ENCODE assay signal across 8 cellular contexts in genomic region chr16:75012380-75013081, GRCh38. TPM values are rescaled to one million over a fixed set of nuclear protein-coding genes. Genes with fewer than 3 reads are reported as not detected.
DNase-seq lines count a peak whose midpoint lies in the region; ATAC-seq and TF ChIP-seq lines count a peak whose summit lies in the region.

No MANE protein-coding gene starts in this region.

- POLR2A ChIA-PET in MCF 10A (lab: Yijun Ruan, JAX): interaction anchor here (0.6 to 4.4 kb wide), 12 partner anchors 9 to 636 kb away, joined by 3 to 65 read pairs (median 4); partner anchors contain the start of genes MLKL, WDR59 and ZNRF1

- TF ChIP-seq POLR2A in prostate gland (IDR thresholded peaks at IDR 0.05): no peak

- H3K27ac ChIP-seq in prostate gland: peak overlapping the region; percentile 47 to 60

- H3K4me3 ChIP-seq in prostate gland: no peak overlapping the region

- no peaks in the 10 kb centered on the region for H3K36me3 ChIP-seq in prostate gland

- BruUV-seq in MCF 10A (replicated peaks; lab: Mats Ljungman, UMichigan): no TSS peak

- H3K9me3 ChIP-seq in prostate gland: no peaks in the 10 kb centered on the region

- ATAC-seq in GM19351 (IDR thresholded peaks at IDR 0.05; ENCODE audit: unreplicated experiment) (peak; percentile 28), HG03175 (IDR thresholded peaks at IDR 0.05; ENCODE audit: unreplicated experiment) (peak; percentile 35)

- CTCF ChIA-PET in MCF 10A (lab: Yijun Ruan, JAX): interaction anchor here (0.7 to 4.9 kb wide), 5 partner anchors 14 to 1290 kb away, joined by 3 to 50 read pairs (median 5); partner anchors contain the start of genes WDR59 and ZNRF1

- H3K9me3 Mint-ChIP-seq in MCF 10A (ENCODE audit: unreplicated experiment): no peaks in the 10 kb centered on the region

- H3K27me3 Mint-ChIP-seq in MCF 10A (ENCODE audit: insufficient read depth, unreplicated experiment): no peaks in the 10 kb centered on the region

- peaks cover 17% of the 10 kb centered on the region for H3K4me1 Mint-ChIP-seq in MCF 10A (ENCODE audit: insufficient read depth, unreplicated experiment)

- peak overlapping the region; percentile 37 for H3K4me3 Mint-ChIP-seq in MCF 10A (ENCODE audit: unreplicated experiment)

- peaks cover 12% of the 10 kb centered on the region for H3K36me3 Mint-ChIP-seq in MCF 10A (ENCODE audit: insufficient read depth, unreplicated experiment)

- intact Hi-C loops in MCF 10A (cut with micrococcal nuclease): no loop called here
- intact Hi-C loops in prostate gland (cut with DNase I): no loop called here

- H3K4me1 ChIP-seq in prostate gland (replicated peaks): no peaks in the 10 kb centered on the region

- WGBS in prostate gland: 41% methylated on average over 8 of the region's 8 CpGs

- H3K27me3 ChIP-seq in prostate gland (replicated peaks; ENCODE audit: insufficient read depth): no peaks in the 10 kb centered on the region

- TF ChIP-seq CTCF in MCF 10A (IDR thresholded peaks at IDR 0.05; ENCODE audit: unreplicated experiment) (no peak), prostate gland (IDR thresholded peaks at IDR 0.05) (no peak)

- H3K27ac Mint-ChIP-seq in MCF 10A (ENCODE audit: low read depth, unreplicated experiment): peak overlapping the region; percentile 81

- DNase-seq in MCF 10A (ENCODE audit: unreplicated experiment) (no peak), prostate gland (ENCODE audit: low spot score) (no peak), ecto neural progenitor cell (ENCODE audit: low spot score) (no peak), NCI-H2196 (lab: John Stamatoyannopoulos, UW; ENCODE audit: unreplicated experiment) (no peak), DMS79 (lab: John Stamatoyannopoulos, UW) (no peak), SKM-1 (lab: John Stamatoyannopoulos, UW; ENCODE audit: unreplicated experiment) (no peak)

RNA-seq across cellular contexts. Expression of gene ZNRF1, which starts 13.7 kb away (rescaled TPM):
- total RNA-seq in MCF 10A (2022) (8.3 and 10.5 TPM in 2 replicates), prostate gland (10 to 100 TPM; 15.6 to 64.2 TPM)

RNA-seq across cellular contexts. Expression of gene WDR59, which starts 27.6 kb away (rescaled TPM):
- total RNA-seq in MCF 10A (2022) (53.8 and 56.1 TPM in 2 replicates), prostate gland (10 to 100 TPM; 38.5 to 62.6 TPM)
